Comparison of ENCODE assay signal across 15 cellular contexts in the genomic region with DNA sequence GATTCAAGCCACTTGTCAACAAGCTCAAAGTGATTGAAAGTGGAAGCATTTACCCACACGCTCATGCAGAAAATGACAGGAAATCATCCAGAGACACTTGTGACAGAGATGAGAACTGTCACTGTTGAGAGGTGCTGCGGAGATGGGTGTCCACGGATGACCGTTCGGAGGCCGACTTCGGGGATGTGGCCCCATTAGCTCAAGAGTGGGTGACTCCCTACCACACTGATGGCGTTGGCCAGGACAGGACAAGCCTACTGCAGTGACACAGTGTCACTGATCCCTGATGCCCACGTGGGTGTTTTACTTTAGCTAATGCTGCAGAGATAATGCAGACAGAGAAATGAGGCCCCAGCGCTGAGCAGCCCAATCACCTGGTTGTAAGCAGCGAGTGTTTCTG.
A peak's percentile ranks its signal among the peaks of the same experiment; 100 is the strongest.
DNase-seq lines count a peak whose midpoint lies in the region; ATAC-seq and TF ChIP-seq lines count a peak whose summit lies in the region.
"Had no signal": no experiment of that assay in that cellular context is flagged by ENCODE, and none has a peak within 500 bp of the region (broad histone marks: within the 10 kb centered on the region; RNA-seq: fewer than 3 reads in every experiment).

No MANE protein-coding gene starts in this region.

- H3K36me3 Mint-ChIP-seq in activated naive CD4-positive, alpha-beta T cell treated with anti-CD3 and anti-CD28 coated beads, Interleukin-2, amount 50 U/mL, for 24 hours = no peaks in the 10 kb centered on the region
- H3K36me3 Mint-ChIP-seq in CD14-positive monocyte = no peaks in the 10 kb centered on the region
- no peaks in the 10 kb centered on the region for H3K36me3 Mint-ChIP-seq in stimulated activated memory B cell treated with anti-CD40 and anti-IgM and Interleukin-4, amounts not matched to agents 10 μg/mL and 1 μg/mL and 100 μg/mL, for 72 hours

- BruUV-seq in IMR-90 (replicated peaks; lab: Mats Ljungman, UMichigan) = no TSS peak

- no peak overlapping the region for H3K4me3 Mint-ChIP-seq in activated naive CD4-positive, alpha-beta T cell treated with anti-CD3 and anti-CD28 coated beads, Interleukin-2, amount 50 U/mL, for 24 hours
- H3K4me3 Mint-ChIP-seq in CD14-positive monocyte = no peak overlapping the region
- H3K4me3 Mint-ChIP-seq in stimulated activated memory B cell treated with anti-CD40 and anti-IgM and Interleukin-4, amounts not matched to agents 10 μg/mL and 1 μg/mL and 100 μg/mL, for 72 hours = no peak overlapping the region

- no peak for TF ChIP-seq RAD21 in IMR-90 (IDR thresholded peaks at IDR 0.05; ENCODE audit: low read length)

- dilution Hi-C loops in IMR-90 (cut with HindIII; ENCODE audit: low sequenced_read_pairs, unreplicated experiment) = no loop called here

- no peaks in the 10 kb centered on the region for H3K27me3 Mint-ChIP-seq in activated naive CD4-positive, alpha-beta T cell treated with anti-CD3 and anti-CD28 coated beads, Interleukin-2, amount 50 U/mL, for 24 hours
- H3K27me3 Mint-ChIP-seq in CD14-positive monocyte (ENCODE audit: low read depth in 3 of 3) = peaks cover 2 to 5% (median 2%) of the 10 kb centered on the region in 3 donors
- peaks cover 12% of the 10 kb centered on the region for H3K27me3 Mint-ChIP-seq in stimulated activated memory B cell treated with anti-CD40 and anti-IgM and Interleukin-4, amounts not matched to agents 10 μg/mL and 1 μg/mL and 100 μg/mL, for 72 hours

- CTCF ChIA-PET in IMR-90 (lab: Yijun Ruan, JAX) = interaction anchor here (0.7 kb wide), 1 partner anchor 1376 kb away, joined by 3 read pairs; no protein-coding TSS in a partner anchor

- no peak overlapping the region for H3K4me3 ChIP-seq in IMR-90 (ENCODE audit: insufficient read depth, low read depth, low read length)
- H3K4me3 ChIP-seq: adrenal gland, smooth muscle cell had no signal

- no peak overlapping the region for H2BK15ac ChIP-seq in IMR-90 (ENCODE audit: low read depth, low read length)

- H3K23ac ChIP-seq in IMR-90 (ENCODE audit: low read depth, low read length) = no peak overlapping the region

- peak overlapping the region; percentile 30 for H3K27ac Mint-ChIP-seq in activated naive CD4-positive, alpha-beta T cell treated with anti-CD3 and anti-CD28 coated beads, Interleukin-2, amount 50 U/mL, for 24 hours
- H3K27ac Mint-ChIP-seq in CD14-positive monocyte = no peak overlapping the region
- H3K27ac Mint-ChIP-seq in stimulated activated memory B cell treated with anti-CD40 and anti-IgM and Interleukin-4, amounts not matched to agents 10 μg/mL and 1 μg/mL and 100 μg/mL, for 72 hours = no peak overlapping the region

- H3K18ac ChIP-seq in IMR-90 (ENCODE audit: low read depth, low read length) = no peak overlapping the region

- ATAC-seq in Right ventricle myocardium superior (ENCODE audit: poor library complexity) = peak; percentile 39
- no peak for ATAC-seq in IMR-90 (ENCODE audit: low read depth)
- ATAC-seq in left colon = no peak
- no peak for ATAC-seq in stimulated activated memory B cell treated with anti-CD40 and anti-IgM and Interleukin-4, amounts not matched to agents 10 μg/mL and 1 μg/mL and 100 μg/mL, for 72 hours
- ATAC-seq: left lobe of liver had no signal

- no peak overlapping the region for H2BK120ac ChIP-seq in IMR-90 (ENCODE audit: low read depth, low read length)

- no peak for TF ChIP-seq POLR2A in IMR-90 (IDR thresholded peaks at IDR 0.05; ENCODE audit: low read depth, low read length)

- H3K9me3 ChIP-seq in IMR-90 (ENCODE audit: control insufficient read depth, insufficient read depth, low read length) = no peaks in the 10 kb centered on the region
- H3K9me3 ChIP-seq: adrenal gland had no signal

- H4K20me1 ChIP-seq in IMR-90 (ENCODE audit: insufficient read depth, low read length) = no peaks in the 10 kb centered on the region

- no peak for DNase-seq in Right ventricle myocardium superior
- DNase-seq in cardiac septum (ENCODE audit: low spot score) = no peak
- DNase-seq in IMR-90 = no peak
- DNase-seq in stimulated activated CD4-positive, alpha-beta T cell treated with anti-CD3 and anti-CD28 coated beads, Interleukin-2, amount 100 ng/mL, for 48 hours = peak; percentile 35 to 48
- no peak for DNase-seq in CD14-positive monocyte (ENCODE audit: low spot score)
- no peak for DNase-seq in left colon
- DNase-seq: adrenal gland, GF-D8, NCI-H1105 treated with DMSO at 0.1 percent for 48 hours, NCI-H446 had no signal

- peak overlapping the region; percentile 67 for H2AFZ ChIP-seq in IMR-90 (replicated peaks; ENCODE audit: low read length, poor library complexity)

- H3K4me1 Mint-ChIP-seq in activated naive CD4-positive, alpha-beta T cell treated with anti-CD3 and anti-CD28 coated beads, Interleukin-2, amount 50 U/mL, for 24 hours = peaks cover 25% of the 10 kb centered on the region
- peaks cover 3% of the 10 kb centered on the region for H3K4me1 Mint-ChIP-seq in CD14-positive monocyte
- peaks cover 13% of the 10 kb centered on the region for H3K4me1 Mint-ChIP-seq in stimulated activated memory B cell treated with anti-CD40 and anti-IgM and Interleukin-4, amounts not matched to agents 10 μg/mL and 1 μg/mL and 100 μg/mL, for 72 hours

- no peak overlapping the region for H2AK9ac ChIP-seq in IMR-90 (replicated peaks; ENCODE audit: low read depth, low read length, poor library complexity)

- no peak overlapping the region for H4K91ac ChIP-seq in IMR-90 (ENCODE audit: insufficient read depth, low read depth, low read length)

- H3K36me3 ChIP-seq in IMR-90 (ENCODE audit: control insufficient read depth, insufficient read depth, low read length) = no peaks in the 10 kb centered on the region
- H3K36me3 ChIP-seq: adrenal gland had no signal

- H3K4me1 ChIP-seq in IMR-90 (ENCODE audit: control insufficient read depth, insufficient read depth, low read length) = no peaks in the 10 kb centered on the region
- H3K4me1 ChIP-seq: adrenal gland had no signal

- no peak overlapping the region for H3K4ac ChIP-seq in IMR-90 (ENCODE audit: low read depth, low read length)

- no peak overlapping the region for H3K14ac ChIP-seq in IMR-90 (replicated peaks; ENCODE audit: low read depth, low read length)

- peaks cover 5% of the 10 kb centered on the region; the same call in 1 of the 2 replicates for H3K9me1 ChIP-seq in IMR-90 (ENCODE audit: insufficient read depth, low read length)

- 45% methylated on average over 3 of the region's 11 CpGs; no CpG with 5 or more reads in 1 of the 2 experiments for WGBS in IMR-90 (ENCODE audit: extremely low coverage in 2 of 2, insufficient read length in 1 of 2), 2 experiments

- H2AK5ac ChIP-seq in IMR-90 (ENCODE audit: low read depth, low read length) = no peak overlapping the region

- H3K9me3 Mint-ChIP-seq in activated naive CD4-positive, alpha-beta T cell treated with anti-CD3 and anti-CD28 coated beads, Interleukin-2, amount 50 U/mL, for 24 hours = no peaks in the 10 kb centered on the region
- peaks cover 2 to 10% (median 4%) of the 10 kb centered on the region in 7 donors for H3K9me3 Mint-ChIP-seq in CD14-positive monocyte
- no peaks in the 10 kb centered on the region for H3K9me3 Mint-ChIP-seq in stimulated activated memory B cell treated with anti-CD40 and anti-IgM and Interleukin-4, amounts not matched to agents 10 μg/mL and 1 μg/mL and 100 μg/mL, for 72 hours

- POLR2A ChIA-PET in IMR-90 (lab: Charles Lee; ENCODE audit: unreplicated experiment) = no interaction called here

- in situ Hi-C loops in IMR-90 (cut with MboI; ENCODE audit: low sequenced_read_pairs) = no loop called here

- H3K79me1 ChIP-seq in IMR-90 (ENCODE audit: low read depth in 1 of 2, low read length in 2 of 2) = no peaks in the 10 kb centered on the region

- no peak overlapping the region for H3K27ac ChIP-seq in IMR-90 (ENCODE audit: insufficient read depth, low read length)
- H3K27ac ChIP-seq: adrenal gland, HL-60 had no signal

- no peak overlapping the region for H2BK5ac ChIP-seq in IMR-90 (ENCODE audit: low read depth, low read length, poor library complexity, severe bottlenecking)

- H2BK20ac ChIP-seq in IMR-90 (ENCODE audit: low read depth, low read length) = no peak overlapping the region

- TF ChIP-seq CTCF in IMR-90 (conservative IDR thresholded peaks at IDR 0.05; ENCODE audit: low read depth, low read length) (no peak), CD14-positive monocyte (IDR thresholded peaks at IDR 0.05) (no peak)

- intact Hi-C loops in Right ventricle myocardium superior (cut with DNase I) = no loop called here
- intact Hi-C loops in cardiac septum (cut with DNase I) = no loop called here
- intact Hi-C loops in IMR-90 (cut with micrococcal nuclease) = no loop called here
- intact Hi-C loops in CD14-positive monocyte (cut with micrococcal nuclease) = no loop called here
- intact Hi-C loops in left colon (cut with DNase I, micrococcal nuclease) = no loop called here

- no peak overlapping the region for H4K8ac ChIP-seq in IMR-90 (ENCODE audit: low read depth in 2 of 2, low read length in 2 of 2)

- no peaks in the 10 kb centered on the region for H3K27me3 ChIP-seq in IMR-90 (ENCODE audit: control insufficient read depth, insufficient read depth, low read length)
- H3K27me3 ChIP-seq: adrenal gland had no signal

- H3K4me2 ChIP-seq in IMR-90 (ENCODE audit: low read depth, low read length) = no peak overlapping the region
- H3K4me2 ChIP-seq: smooth muscle cell had no signal

- H3K56ac ChIP-seq in IMR-90 (ENCODE audit: extremely low read depth, insufficient read depth, low read length) = no peak overlapping the region

- no peak overlapping the region for H3K9ac ChIP-seq in IMR-90 (ENCODE audit: low read depth, low read length)

- no peak overlapping the region for H4K5ac ChIP-seq in IMR-90 (ENCODE audit: low read depth, low read length)

TF ChIP-seq in IMR-90, 13 proteins besides CTCF, POLR2A, EP300 and RAD21 (continues in another document):
- TF ChIP-seq, protein P1, sequence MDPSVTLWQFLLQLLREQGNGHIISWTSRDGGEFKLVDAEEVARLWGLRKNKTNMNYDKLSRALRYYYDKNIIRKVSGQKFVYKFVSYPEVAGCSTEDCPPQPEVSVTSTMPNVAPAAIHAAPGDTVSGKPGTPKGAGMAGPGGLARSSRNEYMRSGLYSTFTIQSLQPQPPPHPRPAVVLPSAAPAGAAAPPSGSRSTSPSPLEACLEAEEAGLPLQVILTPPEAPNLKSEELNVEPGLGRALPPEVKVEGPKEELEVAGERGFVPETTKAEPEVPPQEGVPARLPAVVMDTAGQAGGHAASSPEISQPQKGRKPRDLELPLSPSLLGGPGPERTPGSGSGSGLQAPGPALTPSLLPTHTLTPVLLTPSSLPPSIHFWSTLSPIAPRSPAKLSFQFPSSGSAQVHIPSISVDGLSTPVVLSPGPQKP (IDR thresholded peaks at IDR 0.05; ENCODE audit: borderline replicate concordance, low read depth, low read length) = no peak
- TF ChIP-seq CEBPB (IDR thresholded peaks at IDR 0.05; ENCODE audit: low read depth, low read length) (no peak), USF2 (IDR thresholded peaks at IDR 0.05; ENCODE audit: low read depth, low read length) (no peak), SMC3 (IDR thresholded peaks at IDR 0.05; ENCODE audit: low read depth, low read length) (no peak)

Comparison
In these comparisons a context has a peak if more than half of its experiments do, and no peak if none do; other contexts are left out.
1. DNase-seq: peak in stimulated activated CD4-positive, alpha-beta T cell treated with anti-CD3 and anti-CD28 coated beads, Interleukin-2, amount 100 ng/mL, for 48 hours (2 of 2); none in Right ventricle myocardium superior (single experiment), cardiac septum (single experiment), IMR-90 (single experiment), CD14-positive monocyte (single experiment) and left colon (0 of 2).